16 cellular contexts compared by ENCODE assay signal in genomic region chr6:135464634-135465033, GRCh38. TPM values are rescaled to one million over a fixed set of nuclear protein-coding genes. Genes with fewer than 3 reads are reported as not detected.
A peak's percentile ranks its signal among the peaks of the same experiment; 100 is the strongest.
DNase-seq lines count a peak whose midpoint lies in the region; ATAC-seq and TF ChIP-seq lines count a peak whose summit lies in the region.
"Had no signal": no experiment of that assay in that cellular context is flagged by ENCODE, and none has a peak within 500 bp of the region (broad histone marks: within the 10 kb centered on the region; RNA-seq: fewer than 3 reads in every experiment).

No MANE protein-coding gene starts in this region.

- H2AFZ ChIP-seq in MM.1S (ENCODE audit: low read length) = no peak overlapping the region
- H2AFZ ChIP-seq: GM23248 had no signal

- no peaks in the 10 kb centered on the region for H3K27me3 ChIP-seq in MM.1S (replicated peaks; ENCODE audit: insufficient read depth, low read length)
- H3K27me3 ChIP-seq: MG63 had no signal

- no peaks in the 10 kb centered on the region for H3K79me2 ChIP-seq in MM.1S (ENCODE audit: low read length)

- H3F3A ChIP-seq in MM.1S (ENCODE audit: insufficient read depth, low read length) = peaks cover 4% of the 10 kb centered on the region; the same call in 1 of the 2 replicates

- no peaks in the 10 kb centered on the region for H3K9me3 ChIP-seq in MM.1S (replicated peaks; ENCODE audit: insufficient read depth, low read length)
- H3K9me3 ChIP-seq: MG63 had no signal

- no peak for TF ChIP-seq CTCF in MM.1S (IDR thresholded peaks at IDR 0.05; ENCODE audit: low read length)

- no peaks in the 10 kb centered on the region for H4K20me1 ChIP-seq in MM.1S (ENCODE audit: insufficient read depth, low read length)

- H3K4me2 ChIP-seq in MM.1S (ENCODE audit: low read depth, low read length) = peak overlapping the region; percentile 35; the same call in 1 of the 2 replicates

- no peak overlapping the region for H3K4me3 ChIP-seq in MM.1S (ENCODE audit: low read length)
- H3K4me3 ChIP-seq: GM23248, MG63 had no signal

- ATAC-seq in GM18508 (IDR thresholded peaks at IDR 0.05; ENCODE audit: insufficient read depth, unreplicated experiment) = peak; percentile 73
- peak; percentile 61 for ATAC-seq in GM21367 (IDR thresholded peaks at IDR 0.05; ENCODE audit: unreplicated experiment)
- ATAC-seq in HG02943 (IDR thresholded peaks at IDR 0.05; ENCODE audit: low read depth, unreplicated experiment) = peak; percentile 71
- ATAC-seq in stimulated activated naive CD8-positive, alpha-beta T cell treated with anti-CD3 and anti-CD28 coated beads, Interleukin-15, Interleukin-2, amounts not matched to agents 100 U/mL and 50 U/mL, for 24 hours = no peak
- ATAC-seq in esophagus mucosa = no peak
- ATAC-seq: T-helper 17 cell had no signal

- no peaks in the 10 kb centered on the region for H3K36me3 ChIP-seq in MM.1S (replicated peaks; ENCODE audit: insufficient read depth, low read length)

- peak overlapping the region; percentile 40; the same call in 1 of the 2 replicates for H3K27ac ChIP-seq in MM.1S (ENCODE audit: low read length)
- H3K27ac ChIP-seq: GM23248 had no signal

- no peaks in the 10 kb centered on the region for H3K9me2 ChIP-seq in MM.1S (replicated peaks; ENCODE audit: insufficient read depth, low read length)

- peaks cover 24% of the 10 kb centered on the region for H3K4me1 ChIP-seq in MM.1S (ENCODE audit: low read length)

- DNase-seq in MM.1S (peak; percentile 40), NCI-H2081 (lab: John Stamatoyannopoulos, UW) (no peak)
- DNase-seq in stimulated activated naive CD4-positive, alpha-beta T cell (lab: John Stamatoyannopoulos, UW) = no peak
- DNase-seq in stimulated activated naive CD8-positive, alpha-beta T cell treated with anti-CD3 and anti-CD28 coated beads, Interleukin-15, Interleukin-2, amounts not matched to agents 100 U/mL and 50 U/mL, for 24 hours = no peak
- DNase-seq: activated CD4-positive, alpha-beta T cell treated with anti-CD3 and anti-CD28 coated beads, Interleukin-2, amount 50 U/mL, for 4 hours; GDM1; GM23248; immature natural killer cell; MG63; stimulated activated CD4-positive, alpha-beta T cell treated with anti-CD3 and anti-CD28 coated beads, Interleukin-2, amount 100 ng/mL, for 24 hours; stimulated activated naive B cell treated with anti-CD40 and anti-IgM and Interleukin-4, amounts not matched to agents 10 μg/mL and 1 μg/mL and 100 μg/mL, for 72 hours; T-helper 17 cell had no signal

- no peak overlapping the region for H3K9ac ChIP-seq in MM.1S (ENCODE audit: low read length)
- H3K9ac ChIP-seq: GM23248 had no signal

RNA-seq across cellular contexts. Expression of gene AHI1, which starts 32.9 kb away (rescaled TPM):
- total RNA-seq in esophagus mucosa = 7.4 TPM

Comparison
In these comparisons a context has a peak if more than half of its experiments do, and no peak if none do; other contexts are left out.
1. ATAC-seq: peak in GM18508 (single experiment), GM21367 (single experiment) and HG02943 (single experiment); none in stimulated activated naive CD8-positive, alpha-beta T cell treated with anti-CD3 and anti-CD28 coated beads, Interleukin-15, Interleukin-2, amounts not matched to agents 100 U/mL and 50 U/mL, for 24 hours (single experiment) and esophagus mucosa (single experiment).